In the genomic region with DNA sequence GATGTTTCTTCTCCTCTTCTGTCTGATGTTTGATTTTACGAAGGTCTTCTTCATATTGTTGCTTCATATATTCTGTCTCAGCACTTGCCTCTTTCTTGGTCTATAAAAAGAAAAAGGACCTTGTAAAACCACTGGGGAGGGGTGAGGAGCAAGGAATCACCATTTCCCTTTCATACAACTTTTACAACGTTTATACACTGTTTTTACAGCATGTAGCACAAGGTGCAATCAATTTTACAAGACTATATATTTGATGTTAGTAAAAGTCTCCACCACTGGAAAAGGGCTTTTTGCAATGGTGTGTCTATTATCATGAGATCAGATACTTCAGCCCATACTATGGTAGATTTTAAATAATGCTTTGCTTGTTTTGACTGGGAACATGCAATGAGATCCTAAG, we compare ENCODE assay signal across 24 cellular contexts.
DNase-seq lines count a peak whose midpoint lies in the region; ATAC-seq and TF ChIP-seq lines count a peak whose summit lies in the region.
"Had no signal": no experiment of that assay in that cellular context is flagged by ENCODE, and none has a peak within 500 bp of the region (broad histone marks: within the 10 kb centered on the region; RNA-seq: fewer than 3 reads in every experiment).

No MANE protein-coding gene starts in this region.

- intact Hi-C loops in mucosa of descending colon (cut with DNase I, micrococcal nuclease), result no loop called here
- intact Hi-C loops in uterus (cut with DNase I; ENCODE audit: low total_unique reads), result no loop called here

- no peak for TF ChIP-seq POLR2A in uterus (IDR thresholded peaks at IDR 0.05)

- POLR2A ChIA-PET in HEK293 (lab: Yijun Ruan, JAX), result no interaction called here

- H3K9me3 ChIP-seq in HEK293 (ENCODE audit: control insufficient read depth, insufficient read depth, low read depth, low read length) (no peaks in the 10 kb centered on the region), mucosa of descending colon (no peaks in the 10 kb centered on the region), uterus (no peaks in the 10 kb centered on the region)
- H3K9me3 ChIP-seq: A549, BE2C had no signal

- no peaks in the 10 kb centered on the region for H3K36me3 ChIP-seq in HEK293 (ENCODE audit: control insufficient read depth in 2 of 2, insufficient read depth in 1 of 2, low read length in 2 of 2)
- no peaks in the 10 kb centered on the region for H3K36me3 ChIP-seq in mucosa of descending colon (ENCODE audit: low read depth)
- no peaks in the 10 kb centered on the region for H3K36me3 ChIP-seq in uterus
- H3K36me3 ChIP-seq: BE2C; BLaER1 treated with 17β-estradiol and CSF1 and Interleukin-3, amounts not matched to agents 10 nM and 100 nM had no signal

- no peak for TF ChIP-seq CTCF in HEK293 (tag by site-specific recombination; IDR thresholded peaks at IDR 0.05)
- no peak for TF ChIP-seq CTCF in LNCaP clone FGC (IDR thresholded peaks at IDR 0.05; ENCODE audit: control insufficient read depth, extremely low read depth, insufficient read depth)
- TF ChIP-seq CTCF in VCaP (conservative IDR thresholded peaks at IDR 0.05), result no peak
- TF ChIP-seq CTCF in mucosa of descending colon (IDR thresholded peaks at IDR 0.05), result no peak
- no peak for TF ChIP-seq CTCF in uterus (IDR thresholded peaks at IDR 0.05)
- TF ChIP-seq CTCF in mesothelial cell of epicardium (IDR thresholded peaks at IDR 0.05; ENCODE audit: unreplicated experiment), result no peak

- H3K4me1 ChIP-seq in HEK293 (ENCODE audit: control insufficient read depth, insufficient read depth, low read length), result no peaks in the 10 kb centered on the region
- peaks cover 12% of the 10 kb centered on the region for H3K4me1 ChIP-seq in mucosa of descending colon (ENCODE audit: low read depth)
- H3K4me1 ChIP-seq in uterus, result no peaks in the 10 kb centered on the region
- H3K4me1 ChIP-seq: A549; BE2C; BLaER1 treated with 17β-estradiol and CSF1 and Interleukin-3, amounts not matched to agents 10 nM and 100 nM had no signal

- no peaks in the 10 kb centered on the region for H3K36me3 Mint-ChIP-seq in mesothelial cell of epicardium
- H3K36me3 Mint-ChIP-seq: CD14-positive monocyte; CD8-positive, alpha-beta memory T cell had no signal

- peak; percentile 84 for ATAC-seq in mucosa of descending colon
- ATAC-seq: A549, GM12878, GM23338 had no signal

- H3K27me3 ChIP-seq in uterus, result no peaks in the 10 kb centered on the region
- H3K27me3 ChIP-seq: BE2C; BLaER1 treated with 17β-estradiol and CSF1 and Interleukin-3, amounts not matched to agents 10 nM and 100 nM had no signal

- H3K4me3 ChIP-seq in HEK293 (ENCODE audit: low read depth, low read length) (no peak overlapping the region), LNCaP clone FGC (ENCODE audit: low read depth, low read length) (peak overlapping the region; percentile 27), mucosa of descending colon (no peak overlapping the region), uterus (no peak overlapping the region)
- H3K4me3 ChIP-seq: A549; BLaER1 treated with 17β-estradiol and CSF1 and Interleukin-3, amounts not matched to agents 10 nM and 100 nM; GM12878; GM23338 had no signal

- CTCF ChIA-PET in HEK293 (lab: Yijun Ruan, JAX), result no interaction called here

- DNase-seq in LNCaP clone FGC (ENCODE audit: low read depth) (peak; percentile 50), mucosa of descending colon (peak in 1 of 3 donors; percentile 23), superior temporal gyrus (ENCODE audit: extremely low spot score) (no peak), uterus (no peak), HCEC 1CT (no peak), mesothelial cell of epicardium (ENCODE audit: low spot score in 2 of 2, unreplicated experiment in 2 of 2) (no peak)
- DNase-seq: 8988T; ACHN; AML-193; BE2C; CD4-positive, alpha-beta T cell; CD8-positive, alpha-beta memory T cell; DMS 273 treated with DMSO at 0.1 percent for 48 hours; DMS79; EL; GDM1; H9 had no signal

- no peak overlapping the region for H3K27ac ChIP-seq in HEK293 (ENCODE audit: extremely low read depth, low read depth, low read length)
- peak overlapping the region; percentile 75 for H3K27ac ChIP-seq in VCaP
- no peak overlapping the region for H3K27ac ChIP-seq in uterus
- H3K27ac ChIP-seq: A549; BLaER1 treated with 17β-estradiol and CSF1 and Interleukin-3, amounts not matched to agents 10 nM and 100 nM had no signal

- peaks cover 15% of the 10 kb centered on the region for H3K27me3 Mint-ChIP-seq in mesothelial cell of epicardium (ENCODE audit: low read depth)
- H3K27me3 Mint-ChIP-seq: CD4-positive, alpha-beta T cell had no signal

- H3K4me1 Mint-ChIP-seq in mesothelial cell of epicardium, result no peaks in the 10 kb centered on the region
- H3K4me1 Mint-ChIP-seq: CD14-positive monocyte; CD8-positive, alpha-beta memory T cell; GM23338 had no signal

- H3K27ac Mint-ChIP-seq in mesothelial cell of epicardium, result no peak overlapping the region
- H3K27ac Mint-ChIP-seq: CD14-positive monocyte; CD4-positive, alpha-beta T cell; CD8-positive, alpha-beta memory T cell; GM23338; H9 had no signal

- H3K4me3 Mint-ChIP-seq in mesothelial cell of epicardium, result no peak overlapping the region
- H3K4me3 Mint-ChIP-seq: CD14-positive monocyte; CD4-positive, alpha-beta T cell; CD8-positive, alpha-beta memory T cell; GM23338; H9 had no signal

- H3K9me3 Mint-ChIP-seq in mesothelial cell of epicardium, result peaks cover 6% of the 10 kb centered on the region
- H3K9me3 Mint-ChIP-seq: CD4-positive, alpha-beta T cell; CD8-positive, alpha-beta memory T cell; GM23338; H9 had no signal

TF ChIP-seq in HEK293, 187 proteins besides CTCF, POLR2A, EP300 and RAD21:
- TF ChIP-seq, protein P1, sequence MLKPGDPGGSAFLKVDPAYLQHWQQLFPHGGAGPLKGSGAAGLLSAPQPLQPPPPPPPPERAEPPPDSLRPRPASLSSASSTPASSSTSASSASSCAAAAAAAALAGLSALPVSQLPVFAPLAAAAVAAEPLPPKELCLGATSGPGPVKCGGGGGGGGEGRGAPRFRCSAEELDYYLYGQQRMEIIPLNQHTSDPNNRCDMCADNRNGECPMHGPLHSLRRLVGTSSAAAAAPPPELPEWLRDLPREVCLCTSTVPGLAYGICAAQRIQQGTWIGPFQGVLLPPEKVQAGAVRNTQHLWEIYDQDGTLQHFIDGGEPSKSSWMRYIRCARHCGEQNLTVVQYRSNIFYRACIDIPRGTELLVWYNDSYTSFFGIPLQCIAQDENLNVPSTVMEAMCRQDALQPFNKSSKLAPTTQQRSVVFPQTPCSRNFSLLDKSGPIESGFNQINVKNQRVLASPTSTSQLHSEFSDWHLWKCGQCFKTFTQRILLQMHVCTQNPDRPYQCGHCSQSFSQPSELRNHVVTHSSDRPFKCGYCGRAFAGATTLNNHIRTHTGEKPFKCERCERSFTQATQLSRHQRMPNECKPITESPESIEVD (tag by site-specific recombination; IDR thresholded peaks at IDR 0.05), result 0 out of 2 replicates have a peak, but pooled peaks have one; percentile 8
- TF ChIP-seq FEZF1 (tag by site-specific recombination; IDR thresholded peaks at IDR 0.05), result peak; percentile 53
- TF ChIP-seq, protein P2, sequence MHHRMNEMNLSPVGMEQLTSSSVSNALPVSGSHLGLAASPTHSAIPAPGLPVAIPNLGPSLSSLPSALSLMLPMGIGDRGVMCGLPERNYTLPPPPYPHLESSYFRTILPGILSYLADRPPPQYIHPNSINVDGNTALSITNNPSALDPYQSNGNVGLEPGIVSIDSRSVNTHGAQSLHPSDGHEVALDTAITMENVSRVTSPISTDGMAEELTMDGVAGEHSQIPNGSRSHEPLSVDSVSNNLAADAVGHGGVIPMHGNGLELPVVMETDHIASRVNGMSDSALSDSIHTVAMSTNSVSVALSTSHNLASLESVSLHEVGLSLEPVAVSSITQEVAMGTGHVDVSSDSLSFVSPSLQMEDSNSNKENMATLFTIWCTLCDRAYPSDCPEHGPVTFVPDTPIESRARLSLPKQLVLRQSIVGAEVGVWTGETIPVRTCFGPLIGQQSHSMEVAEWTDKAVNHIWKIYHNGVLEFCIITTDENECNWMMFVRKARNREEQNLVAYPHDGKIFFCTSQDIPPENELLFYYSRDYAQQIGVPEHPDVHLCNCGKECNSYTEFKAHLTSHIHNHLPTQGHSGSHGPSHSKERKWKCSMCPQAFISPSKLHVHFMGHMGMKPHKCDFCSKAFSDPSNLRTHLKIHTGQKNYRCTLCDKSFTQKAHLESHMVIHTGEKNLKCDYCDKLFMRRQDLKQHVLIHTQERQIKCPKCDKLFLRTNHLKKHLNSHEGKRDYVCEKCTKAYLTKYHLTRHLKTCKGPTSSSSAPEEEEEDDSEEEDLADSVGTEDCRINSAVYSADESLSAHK (tag by site-specific recombination; IDR thresholded peaks at IDR 0.05), result peak; percentile 32; the same call in 1 of the 2 replicates
- TF ChIP-seq, protein P3, sequence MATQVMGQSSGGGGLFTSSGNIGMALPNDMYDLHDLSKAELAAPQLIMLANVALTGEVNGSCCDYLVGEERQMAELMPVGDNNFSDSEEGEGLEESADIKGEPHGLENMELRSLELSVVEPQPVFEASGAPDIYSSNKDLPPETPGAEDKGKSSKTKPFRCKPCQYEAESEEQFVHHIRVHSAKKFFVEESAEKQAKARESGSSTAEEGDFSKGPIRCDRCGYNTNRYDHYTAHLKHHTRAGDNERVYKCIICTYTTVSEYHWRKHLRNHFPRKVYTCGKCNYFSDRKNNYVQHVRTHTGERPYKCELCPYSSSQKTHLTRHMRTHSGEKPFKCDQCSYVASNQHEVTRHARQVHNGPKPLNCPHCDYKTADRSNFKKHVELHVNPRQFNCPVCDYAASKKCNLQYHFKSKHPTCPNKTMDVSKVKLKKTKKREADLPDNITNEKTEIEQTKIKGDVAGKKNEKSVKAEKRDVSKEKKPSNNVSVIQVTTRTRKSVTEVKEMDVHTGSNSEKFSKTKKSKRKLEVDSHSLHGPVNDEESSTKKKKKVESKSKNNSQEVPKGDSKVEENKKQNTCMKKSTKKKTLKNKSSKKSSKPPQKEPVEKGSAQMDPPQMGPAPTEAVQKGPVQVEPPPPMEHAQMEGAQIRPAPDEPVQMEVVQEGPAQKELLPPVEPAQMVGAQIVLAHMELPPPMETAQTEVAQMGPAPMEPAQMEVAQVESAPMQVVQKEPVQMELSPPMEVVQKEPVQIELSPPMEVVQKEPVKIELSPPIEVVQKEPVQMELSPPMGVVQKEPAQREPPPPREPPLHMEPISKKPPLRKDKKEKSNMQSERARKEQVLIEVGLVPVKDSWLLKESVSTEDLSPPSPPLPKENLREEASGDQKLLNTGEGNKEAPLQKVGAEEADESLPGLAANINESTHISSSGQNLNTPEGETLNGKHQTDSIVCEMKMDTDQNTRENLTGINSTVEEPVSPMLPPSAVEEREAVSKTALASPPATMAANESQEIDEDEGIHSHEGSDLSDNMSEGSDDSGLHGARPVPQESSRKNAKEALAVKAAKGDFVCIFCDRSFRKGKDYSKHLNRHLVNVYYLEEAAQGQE (tag by site-specific recombination; IDR thresholded peaks at IDR 0.05), result no peak
